ENCODE assay signal across 23 cellular contexts in the genomic region with DNA sequence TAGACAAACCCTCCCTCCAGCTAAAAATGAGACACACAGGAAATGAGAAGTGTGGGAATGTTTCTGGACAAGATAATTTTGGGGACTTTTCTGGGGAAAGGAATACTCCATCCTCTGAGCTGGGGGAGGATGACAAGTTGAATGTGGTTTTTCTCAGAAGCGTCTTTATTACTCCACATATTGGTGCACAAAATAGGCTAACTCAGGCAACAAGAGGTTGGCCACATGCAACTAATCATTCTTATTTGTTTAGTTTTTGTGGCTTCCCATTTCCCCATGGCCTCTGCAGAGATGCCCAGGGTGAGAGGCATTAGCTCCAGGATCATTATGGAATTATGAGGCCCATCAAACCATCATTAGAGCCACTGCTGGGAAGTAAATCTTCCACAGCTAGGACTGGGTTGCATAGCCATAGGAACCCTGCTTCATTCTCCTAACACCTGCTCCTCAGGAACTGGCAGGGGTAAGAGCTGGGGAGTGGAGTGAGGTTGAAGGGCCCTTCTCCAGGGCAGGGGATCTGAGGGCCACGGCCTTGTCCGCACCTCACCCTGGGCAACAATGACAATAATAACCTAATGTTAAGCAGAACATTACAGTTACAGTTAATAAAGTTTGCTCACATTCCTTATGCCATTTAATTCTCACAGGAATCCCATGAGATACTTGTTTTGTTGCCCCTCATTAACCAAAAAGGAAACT. TPM values are rescaled to one million over a fixed set of nuclear protein-coding genes. Genes with fewer than 3 reads are reported as not detected.
DNase-seq lines count a peak whose midpoint lies in the region; ATAC-seq and TF ChIP-seq lines count a peak whose summit lies in the region.
"Had no signal": no experiment of that assay in that cellular context is flagged by ENCODE, and none has a peak within 500 bp of the region (broad histone marks: within the 10 kb centered on the region; RNA-seq: fewer than 3 reads in every experiment).

No MANE protein-coding gene starts in this region.

- H3K36me3 ChIP-seq in HEK293 (ENCODE audit: control insufficient read depth in 2 of 2, insufficient read depth in 1 of 2, low read length in 2 of 2): no peaks in the 10 kb centered on the region
- H3K36me3 ChIP-seq in lower lobe of right lung: no peaks in the 10 kb centered on the region
- H3K36me3 ChIP-seq: SJSA1 had no signal

- TF ChIP-seq CTCF in HEK293 (tag by site-specific recombination; IDR thresholded peaks at IDR 0.05): no peak
- no peak for TF ChIP-seq CTCF in lower lobe of right lung (IDR thresholded peaks at IDR 0.05)

- POLR2A ChIA-PET in HEK293 (lab: Yijun Ruan, JAX): interaction anchor here (4.5 kb wide), 1 partner anchor 9 kb away, joined by 22 read pairs; a partner anchor contains a TSS

- H3K27ac ChIP-seq in HEK293 (ENCODE audit: extremely low read depth, low read depth, low read length) (no peak overlapping the region), lower lobe of right lung (no peak overlapping the region)
- H3K27ac ChIP-seq: C4-2B, GM23248, KMS-11, PC-9, SJSA1 had no signal

- no peaks in the 10 kb centered on the region for H3K27me3 ChIP-seq in lower lobe of right lung (ENCODE audit: low read depth)
- H3K27me3 ChIP-seq: SJSA1 had no signal

- H3K9me3 ChIP-seq in HEK293 (ENCODE audit: control insufficient read depth, insufficient read depth, low read depth, low read length) (no peaks in the 10 kb centered on the region), lower lobe of right lung (no peaks in the 10 kb centered on the region)
- H3K9me3 ChIP-seq: SJSA1 had no signal

- no peak overlapping the region for H3K4me3 ChIP-seq in HEK293 (ENCODE audit: low read depth, low read length)
- H3K4me3 ChIP-seq in lower lobe of right lung: no peak overlapping the region
- H3K4me3 ChIP-seq: GM23248, PC-9, SJSA1 had no signal

- DNase-seq in NCI-H510A treated with DMSO at 0.1 percent for 48 hours (lab: John Stamatoyannopoulos, UW) (peak; percentile 43), NCI-H510A (lab: John Stamatoyannopoulos, UW) (no peak), NCI-H146 treated with DMSO at 0.1 percent for 48 hours (lab: John Stamatoyannopoulos, UW; ENCODE audit: unreplicated experiment) (peak; percentile 16), lower lobe of right lung (no peak), superior temporal gyrus (ENCODE audit: extremely low spot score) (no peak), COR-L47 (lab: John Stamatoyannopoulos, UW) (no peak)
- DNase-seq: CD8-positive, alpha-beta T cell; GM23248; H9; MM.1S; NCI-H1105; NCI-H1694 treated with DMSO at 0.1 percent for 48 hours; NCI-H2081; NCI-H748 treated with DMSO at 0.1 percent for 48 hours; NK-92 treated with Interleukin-12 subunit alpha and Interleukin-12 subunit beta, amount 100 ng/mL, for 24 hours; PC-9; T-helper 2 cell had no signal

- ATAC-seq in lower lobe of right lung (peak; percentile 28 to 55), GM18907 (IDR thresholded peaks at IDR 0.05; ENCODE audit: unreplicated experiment) (no peak)
- ATAC-seq: CD8-positive, alpha-beta T cell; Right ventricle myocardium inferior had no signal

- CTCF ChIA-PET in HEK293 (lab: Yijun Ruan, JAX): no interaction called here

- H3K4me1 ChIP-seq in HEK293 (ENCODE audit: control insufficient read depth, insufficient read depth, low read length) (no peaks in the 10 kb centered on the region), lower lobe of right lung (no peaks in the 10 kb centered on the region)
- H3K4me1 ChIP-seq: SJSA1 had no signal

- intact Hi-C loops in lower lobe of right lung (cut with DNase I): no loop called here

TF ChIP-seq in HEK293, 187 proteins besides CTCF, POLR2A, EP300 and RAD21:
- TF ChIP-seq, protein P1, sequence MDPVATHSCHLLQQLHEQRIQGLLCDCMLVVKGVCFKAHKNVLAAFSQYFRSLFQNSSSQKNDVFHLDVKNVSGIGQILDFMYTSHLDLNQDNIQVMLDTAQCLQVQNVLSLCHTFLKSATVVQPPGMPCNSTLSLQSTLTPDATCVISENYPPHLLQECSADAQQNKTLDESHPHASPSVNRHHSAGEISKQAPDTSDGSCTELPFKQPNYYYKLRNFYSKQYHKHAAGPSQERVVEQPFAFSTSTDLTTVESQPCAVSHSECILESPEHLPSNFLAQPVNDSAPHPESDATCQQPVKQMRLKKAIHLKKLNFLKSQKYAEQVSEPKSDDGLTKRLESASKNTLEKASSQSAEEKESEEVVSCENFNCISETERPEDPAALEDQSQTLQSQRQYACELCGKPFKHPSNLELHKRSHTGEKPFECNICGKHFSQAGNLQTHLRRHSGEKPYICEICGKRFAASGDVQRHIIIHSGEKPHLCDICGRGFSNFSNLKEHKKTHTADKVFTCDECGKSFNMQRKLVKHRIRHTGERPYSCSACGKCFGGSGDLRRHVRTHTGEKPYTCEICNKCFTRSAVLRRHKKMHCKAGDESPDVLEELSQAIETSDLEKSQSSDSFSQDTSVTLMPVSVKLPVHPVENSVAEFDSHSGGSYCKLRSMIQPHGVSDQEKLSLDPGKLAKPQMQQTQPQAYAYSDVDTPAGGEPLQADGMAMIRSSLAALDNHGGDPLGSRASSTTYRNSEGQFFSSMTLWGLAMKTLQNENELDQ (tag by site-specific recombination; IDR thresholded peaks at IDR 0.05; ENCODE audit: low read depth): no peak
- TF ChIP-seq FEZF1 (tag by site-specific recombination; IDR thresholded peaks at IDR 0.05) (peak; percentile 46; the same call in 1 of the 2 replicates), ZIC2 (tag by site-specific recombination; IDR thresholded peaks at IDR 0.05) (peak; percentile 94)
- TF ChIP-seq, protein P2, sequence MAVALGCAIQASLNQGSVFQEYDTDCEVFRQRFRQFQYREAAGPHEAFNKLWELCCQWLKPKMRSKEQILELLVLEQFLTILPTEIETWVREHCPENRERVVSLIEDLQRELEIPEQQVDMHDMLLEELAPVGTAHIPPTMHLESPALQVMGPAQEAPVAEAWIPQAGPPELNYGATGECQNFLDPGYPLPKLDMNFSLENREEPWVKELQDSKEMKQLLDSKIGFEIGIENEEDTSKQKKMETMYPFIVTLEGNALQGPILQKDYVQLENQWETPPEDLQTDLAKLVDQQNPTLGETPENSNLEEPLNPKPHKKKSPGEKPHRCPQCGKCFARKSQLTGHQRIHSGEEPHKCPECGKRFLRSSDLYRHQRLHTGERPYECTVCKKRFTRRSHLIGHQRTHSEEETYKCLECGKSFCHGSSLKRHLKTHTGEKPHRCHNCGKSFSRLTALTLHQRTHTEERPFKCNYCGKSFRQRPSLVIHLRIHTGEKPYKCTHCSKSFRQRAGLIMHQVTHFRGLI (tag by site-specific recombination; IDR thresholded peaks at IDR 0.05): peak; percentile 64; the same call in 1 of the 2 replicates

RNA-seq across cellular contexts. Expression of a gene that starts 9.3 kb away (rescaled TPM):
- 40.6 TPM for total RNA-seq in lower lobe of right lung

Comparison
In these comparisons a context has a peak if more than half of its experiments do, and no peak if none do; other contexts are left out.
1. DNase-seq: peak in NCI-H510A treated with DMSO at 0.1 percent for 48 hours (single experiment) and NCI-H146 treated with DMSO at 0.1 percent for 48 hours (single experiment); none in NCI-H510A (single experiment), lower lobe of right lung (single experiment), superior temporal gyrus (single experiment) and COR-L47 (single experiment).